13 cellular contexts compared by ENCODE assay signal in the genomic region with DNA sequence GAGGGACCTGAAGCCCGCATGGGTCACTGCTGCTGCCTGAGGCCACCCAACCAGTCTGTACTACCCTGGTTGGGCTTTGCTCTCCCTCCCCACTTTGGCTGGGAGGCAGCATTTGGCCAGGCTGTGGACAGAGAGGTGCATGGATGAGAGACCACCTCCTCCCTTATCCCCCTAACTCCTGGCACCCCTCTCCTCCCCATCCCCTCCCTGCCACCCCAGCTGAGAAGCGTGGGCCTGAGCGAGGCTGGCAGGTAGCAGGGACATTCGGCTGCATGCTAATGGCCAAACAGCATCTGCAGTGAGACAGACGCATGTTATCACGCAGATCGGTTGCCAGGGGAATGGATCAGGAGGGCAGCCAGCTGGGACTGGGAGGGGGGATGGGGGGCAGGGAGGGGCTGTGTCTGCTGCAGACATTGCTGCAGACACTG. TPM values are rescaled to one million over a fixed set of nuclear protein-coding genes. Genes with fewer than 3 reads are reported as not detected.
DNase-seq lines count a peak whose midpoint lies in the region; ATAC-seq and TF ChIP-seq lines count a peak whose summit lies in the region.
"Had no signal": no experiment of that assay in that cellular context is flagged by ENCODE, and none has a peak within 500 bp of the region (broad histone marks: within the 10 kb centered on the region; RNA-seq: fewer than 3 reads in every experiment).

No MANE protein-coding gene starts in this region.

- WGBS in mesendoderm (ENCODE audit: extremely low coverage, insufficient coverage, low lambda C conversion rate), result no CpG with 5 or more reads among the region's 7 CpGs

- H3K4me1 Mint-ChIP-seq in activated CD4-positive, alpha-beta T cell treated with anti-CD3 and anti-CD28 coated beads, Interleukin-2, amount 10 ng/mL, durations not matched to agents 7 days and 5 days, result peaks cover 5% of the 10 kb centered on the region

- no peak for ATAC-seq in GM18517 (IDR thresholded peaks at IDR 0.05; ENCODE audit: unreplicated experiment)
- ATAC-seq in GM21717 (IDR thresholded peaks at IDR 0.05; ENCODE audit: unreplicated experiment), result no peak
- ATAC-seq: mucosa of descending colon, T-helper 17 cell had no signal

- CTCF ChIA-PET in activated CD4-positive, alpha-beta T cell treated with anti-CD3 and anti-CD28 coated beads, Interleukin-2, amount 10 ng/mL, durations not matched to agents 7 days and 5 days (lab: Charles Lee), result interaction anchor here (1.8 kb wide), 1 partner anchor 12 kb away, joined by 4 read pairs; no protein-coding TSS in a partner anchor

- H4K20me1 ChIP-seq in Karpas-422 (ENCODE audit: insufficient read depth, low read depth, low read length), result no peaks in the 10 kb centered on the region

- H3K4me3 ChIP-seq in Karpas-422 (ENCODE audit: low read length), result no peak overlapping the region; the same call in 1 of the 2 replicates
- no peak overlapping the region for H3K4me3 ChIP-seq in ascending aorta
- H3K4me3 ChIP-seq in mesendoderm (ENCODE audit: low read length), result no peak overlapping the region
- H3K4me3 ChIP-seq: BLaER1, mucosa of descending colon had no signal

- no peak overlapping the region for H2BK120ac ChIP-seq in mesendoderm (ENCODE audit: low read depth, low read length)

- intact Hi-C loops in ascending aorta (cut with DNase I), result no loop called here

- no peak overlapping the region for H3K56ac ChIP-seq in mesendoderm (ENCODE audit: low read length)

- no peak overlapping the region for H4K8ac ChIP-seq in mesendoderm (ENCODE audit: low read depth, low read length)

- H2AFZ ChIP-seq in Karpas-422 (ENCODE audit: low read length), result no peak overlapping the region

- H3K4me1 ChIP-seq in Karpas-422 (ENCODE audit: low read length), result peaks cover 55% of the 10 kb centered on the region
- H3K4me1 ChIP-seq in ascending aorta, result peaks cover 4 to 25% of the 10 kb centered on the region in 2 donors
- H3K4me1 ChIP-seq in mesendoderm (ENCODE audit: control insufficient read depth, low read depth, low read length), result no peaks in the 10 kb centered on the region

- no peaks in the 10 kb centered on the region for H3K9me3 Mint-ChIP-seq in activated CD4-positive, alpha-beta T cell treated with anti-CD3 and anti-CD28 coated beads, Interleukin-2, amount 10 ng/mL, durations not matched to agents 7 days and 5 days

- 0 out of 2 replicates have a peak overlapping the region, but pooled peaks have one; percentile 4 for H3K9ac ChIP-seq in Karpas-422 (ENCODE audit: low read length)
- no peak overlapping the region for H3K9ac ChIP-seq in mesendoderm (ENCODE audit: low read length)
- H3K9ac ChIP-seq: BLaER1, KMS-11 had no signal

- H4K5ac ChIP-seq in mesendoderm (ENCODE audit: low read length), result no peak overlapping the region

- peaks cover 25% of the 10 kb centered on the region for H3K27me3 Mint-ChIP-seq in activated CD4-positive, alpha-beta T cell treated with anti-CD3 and anti-CD28 coated beads, Interleukin-2, amount 10 ng/mL, durations not matched to agents 7 days and 5 days
- H3K27me3 Mint-ChIP-seq: T-helper 17 cell had no signal

- no peaks in the 10 kb centered on the region for H3K9me2 ChIP-seq in Karpas-422 (replicated peaks; ENCODE audit: insufficient read depth, low read length)

- no peak overlapping the region for H2BK15ac ChIP-seq in mesendoderm (replicated peaks; ENCODE audit: low read depth)

- H3K23ac ChIP-seq in mesendoderm (ENCODE audit: low read length), result no peak overlapping the region

- H3K18ac ChIP-seq in mesendoderm (ENCODE audit: low read length), result no peak overlapping the region

- POLR2A ChIA-PET in activated CD4-positive, alpha-beta T cell treated with anti-CD3 and anti-CD28 coated beads, Interleukin-2, amount 10 ng/mL, durations not matched to agents 7 days and 5 days (lab: Charles Lee), result no interaction called here

- H2BK5ac ChIP-seq in mesendoderm (ENCODE audit: low read length), result no peak overlapping the region

- H3K9me3 ChIP-seq in Karpas-422 (ENCODE audit: low read length) (no peaks in the 10 kb centered on the region), ascending aorta (no peaks in the 10 kb centered on the region)
- H3K9me3 ChIP-seq: BLaER1, mucosa of descending colon had no signal

- H3K27me3 ChIP-seq in Karpas-422 (ENCODE audit: low read length) (no peaks in the 10 kb centered on the region), ascending aorta (no peaks in the 10 kb centered on the region), mesendoderm (ENCODE audit: insufficient read depth, low read length, poor library complexity) (peaks cover 15% of the 10 kb centered on the region)

- H3K27ac ChIP-seq in Karpas-422 (ENCODE audit: low read length), result 0 out of 2 replicates have a peak overlapping the region, but pooled peaks have one; percentile 6
- H3K27ac ChIP-seq in ascending aorta, result peak overlapping the region; percentile 49 to 63
- no peak overlapping the region for H3K27ac ChIP-seq in mesendoderm (ENCODE audit: low read depth, low read length)
- H3K27ac ChIP-seq: BLaER1, KMS-11 had no signal

- H3K79me1 ChIP-seq in mesendoderm (ENCODE audit: low read length), result no peaks in the 10 kb centered on the region

- DNase-seq in COLO668 (lab: John Stamatoyannopoulos, UW; ENCODE audit: unreplicated experiment) (peak; percentile 4), Karpas-422 (peak; percentile 55), ascending aorta (ENCODE audit: low spot score in 2 of 2) (no peak), mesendoderm (peak; percentile 60)
- no peak for DNase-seq in activated CD4-positive, alpha-beta T cell treated with anti-CD3 and anti-CD28 coated beads, Interleukin-2, amount 10 ng/mL, durations not matched to agents 7 days and 5 days
- no peak for DNase-seq in activated CD4-positive, CD25-positive, alpha-beta regulatory T cell (lab: John Stamatoyannopoulos, UW)
- DNase-seq: GOT3, T-helper 17 cell had no signal

- H3K79me2 ChIP-seq in Karpas-422 (ENCODE audit: low read length), result no peaks in the 10 kb centered on the region
- H3K79me2 ChIP-seq in mesendoderm (ENCODE audit: control insufficient read depth, insufficient read depth, low read length), result no peaks in the 10 kb centered on the region

- no peak overlapping the region for H3K4me3 Mint-ChIP-seq in activated CD4-positive, alpha-beta T cell treated with anti-CD3 and anti-CD28 coated beads, Interleukin-2, amount 10 ng/mL, durations not matched to agents 7 days and 5 days
- H3K4me3 Mint-ChIP-seq: T-helper 17 cell had no signal

- H3K36me3 ChIP-seq in Karpas-422 (ENCODE audit: insufficient read depth, low read length), result no peaks in the 10 kb centered on the region
- H3K36me3 ChIP-seq in ascending aorta, result no peaks in the 10 kb centered on the region
- no peaks in the 10 kb centered on the region for H3K36me3 ChIP-seq in mesendoderm (ENCODE audit: control insufficient read depth, insufficient read depth, low read length)
- H3K36me3 ChIP-seq: BLaER1 had no signal

- H3K27ac Mint-ChIP-seq in activated CD4-positive, alpha-beta T cell treated with anti-CD3 and anti-CD28 coated beads, Interleukin-2, amount 10 ng/mL, durations not matched to agents 7 days and 5 days, result no peak overlapping the region
- H3K27ac Mint-ChIP-seq: T-helper 17 cell had no signal

- H3K4ac ChIP-seq in mesendoderm (ENCODE audit: low read depth, low read length), result no peak overlapping the region

- no peak overlapping the region for H2AK5ac ChIP-seq in mesendoderm (ENCODE audit: low read length)

- TF ChIP-seq CTCF in ascending aorta (IDR thresholded peaks at IDR 0.05), result no peak

- H3K4me2 ChIP-seq in Karpas-422 (ENCODE audit: low read depth, low read length, poor library complexity, severe bottlenecking), result peak overlapping the region; percentile 46
- no peak overlapping the region for H3K4me2 ChIP-seq in mesendoderm (ENCODE audit: low read length)
- H3K4me2 ChIP-seq: BLaER1, KMS-11 had no signal

- H3K36me3 Mint-ChIP-seq in activated CD4-positive, alpha-beta T cell treated with anti-CD3 and anti-CD28 coated beads, Interleukin-2, amount 10 ng/mL, durations not matched to agents 7 days and 5 days (ENCODE audit: low read depth), result no peaks in the 10 kb centered on the region

RNA-seq across cellular contexts. Expression of a gene that starts 2.5 kb away (rescaled TPM):
- 0.40 TPM in 1 of 2 replicates, not detected in the other for total RNA-seq in Karpas-422 (2014; rRNA removed; shearing (Covaris generic); ENCODE audit: low replicate concordance)
- 33.6 TPM for total RNA-seq in ascending aorta
- polyA plus RNA-seq in mesendoderm (2013, experiment 1 of 2), result 0.22 TPM
- 0.48 TPM for polyA plus RNA-seq in mesendoderm (2013, experiment 2 of 2)
- not detected for total RNA-seq in activated CD4-positive, alpha-beta T cell treated with anti-CD3 and anti-CD28 coated beads, Interleukin-2, amount 10 ng/mL, durations not matched to agents 7 days and 5 days

RNA-seq across cellular contexts. Expression of a gene that starts 11.0 kb away (rescaled TPM):
- 26.1 and 34.6 TPM in 2 replicates for total RNA-seq in Karpas-422 (2014; rRNA removed; shearing (Covaris generic); ENCODE audit: low replicate concordance)
- total RNA-seq in ascending aorta, result 23.4 TPM
- 13.4 TPM for polyA plus RNA-seq in mesendoderm (2013, experiment 1 of 2)
- polyA plus RNA-seq in mesendoderm (2013, experiment 2 of 2), result 13.0 TPM
- 10 to 100 TPM; 63.4 to 65.1 TPM for total RNA-seq in activated CD4-positive, alpha-beta T cell treated with anti-CD3 and anti-CD28 coated beads, Interleukin-2, amount 10 ng/mL, durations not matched to agents 7 days and 5 days

Comparison
In these comparisons a context has a peak if more than half of its experiments do, and no peak if none do; other contexts are left out.
1. DNase-seq: peak in COLO668 (single experiment), Karpas-422 (single experiment) and mesendoderm (single experiment); none in ascending aorta (0 of 2), activated CD4-positive, alpha-beta T cell treated with anti-CD3 and anti-CD28 coated beads, Interleukin-2, amount 10 ng/mL, durations not matched to agents 7 days and 5 days (single experiment) and activated CD4-positive, CD25-positive, alpha-beta regulatory T cell (0 of 4).
2. RNA of a gene that starts 2.5 kb away (total RNA-seq): 33.6 TPM in ascending aorta (single experiment); 0.40 TPM in Karpas-422 and not detected in activated CD4-positive, alpha-beta T cell treated with anti-CD3 and anti-CD28 coated beads, Interleukin-2, amount 10 ng/mL, durations not matched to agents 7 days and 5 days; every median in the first group is over 10 times any median in the second.